8 cellular contexts compared by ENCODE assay signal in the genomic region with DNA sequence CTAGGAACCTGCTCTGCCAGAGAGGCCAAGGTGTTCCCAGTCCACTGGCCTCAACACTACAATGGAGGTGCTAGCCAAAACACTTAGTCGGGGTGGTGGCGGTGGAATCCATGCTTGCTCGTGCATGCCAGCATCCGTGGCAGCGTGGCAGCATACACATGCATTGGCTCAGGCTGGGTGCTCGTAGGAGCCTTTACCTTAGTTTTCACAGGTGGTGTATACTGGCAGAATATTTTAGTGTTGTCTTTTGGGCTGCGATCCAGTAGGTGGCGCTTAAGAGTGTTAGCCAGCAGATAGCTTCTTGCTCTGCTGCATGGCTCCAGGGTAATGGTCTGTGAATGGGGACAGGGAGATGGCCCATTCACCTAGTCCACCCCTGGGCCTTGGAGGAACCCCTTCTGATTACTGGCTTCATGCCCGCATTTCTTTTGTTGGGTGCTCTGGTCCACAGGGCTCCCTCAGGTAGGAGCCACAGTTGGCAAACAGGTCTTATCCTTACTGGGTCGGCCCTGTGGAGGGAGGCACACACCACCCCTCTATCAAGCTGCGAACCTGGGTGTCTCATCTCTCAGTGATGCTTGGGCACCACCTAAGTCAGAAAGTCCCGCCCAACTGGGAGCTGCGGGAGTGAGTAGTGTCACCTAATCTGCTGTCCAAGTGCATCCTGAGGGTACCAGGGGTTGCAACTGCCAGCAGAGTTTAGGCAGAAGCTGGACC. TPM values are rescaled to one million over a fixed set of nuclear protein-coding genes. Genes with fewer than 3 reads are reported as not detected.
DNase-seq lines count a peak whose midpoint lies in the region; ATAC-seq and TF ChIP-seq lines count a peak whose summit lies in the region.

No MANE protein-coding gene starts in this region.

- in situ Hi-C loops in GM13977 (cut with MboI; ENCODE audit: low pct_unique_long_range_greater_than_20kb, low sequenced_read_pairs, unreplicated experiment) = no loop called here

- DNase-seq in AG04450 (ENCODE audit: low read depth, low spot score) (no peak), GM13977 (ENCODE audit: low spot score) (peak; percentile 26), lung microvascular endothelial cell (ENCODE audit: low read depth in 2 of 2) (peak; percentile 22 to 39), NCI-H187 (lab: John Stamatoyannopoulos, UW) (no peak)
- peak; percentile 44 to 49 for DNase-seq in activated T-cell treated with anti-CD3 and anti-CD28 coated beads, Interleukin-2, amount 50 U/mL, for 48 hours

- CTCF ChIA-PET in AG04450 (lab: Charles Lee) = interaction anchor here (0.6 to 1.1 kb wide), 3 partner anchors 9 to 731 kb away, joined by 3 to 4 read pairs (median 3); no protein-coding TSS in a partner anchor

- H3K9me3 ChIP-seq in AG04450 (ENCODE audit: control insufficient read depth, insufficient read depth, low read length) = no peaks in the 10 kb centered on the region

- TF ChIP-seq CTCF in AG04450 (IDR thresholded peaks at IDR 0.05; ENCODE audit: low read depth, low read length) = peak; percentile 17; the same call in 1 of the 2 replicates
- TF ChIP-seq CTCF in GM13977 (IDR thresholded peaks at IDR 0.05; ENCODE audit: extremely low read depth, insufficient read depth, missing control alignments) = peak; percentile 79

- POLR2A ChIA-PET in AG04450 (lab: Yijun Ruan, JAX) = no interaction called here

- ATAC-seq in HG03520 (IDR thresholded peaks at IDR 0.05; ENCODE audit: unreplicated experiment) (peak; percentile 93), HG03025 (IDR thresholded peaks at IDR 0.05; ENCODE audit: low FRiP score, unreplicated experiment) (no peak), GM19452 (IDR thresholded peaks at IDR 0.05; ENCODE audit: unreplicated experiment) (no peak)

- H3K27me3 ChIP-seq in AG04450 (ENCODE audit: control insufficient read depth, insufficient read depth, low read length) = no peaks in the 10 kb centered on the region

- H3K27ac ChIP-seq in AG04450 (ENCODE audit: low read depth, low read length) = no peak overlapping the region

- no peak overlapping the region for H3K4me3 ChIP-seq in AG04450 (ENCODE audit: low read depth, low read length)

RNA-seq across cellular contexts. Expression of gene RIPPLY1, which starts 40.0 kb away (rescaled TPM):
- not detected in 2 replicates for polyA plus RNA-seq in AG04450 (2011; rRNA removed)
- polyA minus RNA-seq in AG04450 (2011; rRNA and poly(A)+ RNA removed) = not detected in 2 replicates
- total RNA-seq in lung microvascular endothelial cell = not detected in 2 replicates

RNA-seq across cellular contexts. Expression of gene CLDN2, which starts 57.1 kb away (rescaled TPM):
- 0.04 TPM in 1 of 2 replicates, not detected in the other for polyA plus RNA-seq in AG04450 (2011; rRNA removed)
- polyA minus RNA-seq in AG04450 (2011; rRNA and poly(A)+ RNA removed) = not detected in 2 replicates
- total RNA-seq in lung microvascular endothelial cell = not detected in 2 replicates

Comparison
In these comparisons a context has a peak if more than half of its experiments do, and no peak if none do; other contexts are left out.
1. DNase-seq: peak in GM13977 (single experiment), activated T-cell treated with anti-CD3 and anti-CD28 coated beads, Interleukin-2, amount 50 U/mL, for 48 hours (2 of 2) and lung microvascular endothelial cell (2 of 2); none in AG04450 (single experiment) and NCI-H187 (0 of 2).